In the genomic region with DNA sequence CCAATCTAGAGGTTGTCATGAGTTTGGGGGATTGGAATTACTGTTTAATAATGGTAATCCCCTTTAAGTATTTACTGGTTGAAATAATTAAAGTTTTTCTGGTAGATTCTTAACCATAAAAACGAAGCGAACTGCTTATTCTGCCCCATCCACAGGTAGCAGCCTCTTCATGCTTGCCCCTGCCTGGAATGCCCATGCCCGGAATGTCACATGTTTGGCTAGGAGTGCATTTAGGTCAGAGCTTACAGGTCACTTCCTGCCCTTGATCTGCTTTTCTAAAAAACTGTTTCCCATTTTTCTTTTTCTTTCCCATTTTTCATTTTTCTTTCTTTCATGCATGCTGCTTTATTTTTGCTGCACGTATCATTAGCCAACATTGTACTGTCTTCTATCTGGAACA, we compare ENCODE assay signal across 1 cellular context.
TF ChIP-seq lines count a peak whose summit lies in the region.

No MANE protein-coding gene starts in this region.

TF ChIP-seq in GM23338, 12 proteins besides CTCF, POLR2A, EP300 and RAD21 (continued from another document):
- TF ChIP-seq, protein P1, sequence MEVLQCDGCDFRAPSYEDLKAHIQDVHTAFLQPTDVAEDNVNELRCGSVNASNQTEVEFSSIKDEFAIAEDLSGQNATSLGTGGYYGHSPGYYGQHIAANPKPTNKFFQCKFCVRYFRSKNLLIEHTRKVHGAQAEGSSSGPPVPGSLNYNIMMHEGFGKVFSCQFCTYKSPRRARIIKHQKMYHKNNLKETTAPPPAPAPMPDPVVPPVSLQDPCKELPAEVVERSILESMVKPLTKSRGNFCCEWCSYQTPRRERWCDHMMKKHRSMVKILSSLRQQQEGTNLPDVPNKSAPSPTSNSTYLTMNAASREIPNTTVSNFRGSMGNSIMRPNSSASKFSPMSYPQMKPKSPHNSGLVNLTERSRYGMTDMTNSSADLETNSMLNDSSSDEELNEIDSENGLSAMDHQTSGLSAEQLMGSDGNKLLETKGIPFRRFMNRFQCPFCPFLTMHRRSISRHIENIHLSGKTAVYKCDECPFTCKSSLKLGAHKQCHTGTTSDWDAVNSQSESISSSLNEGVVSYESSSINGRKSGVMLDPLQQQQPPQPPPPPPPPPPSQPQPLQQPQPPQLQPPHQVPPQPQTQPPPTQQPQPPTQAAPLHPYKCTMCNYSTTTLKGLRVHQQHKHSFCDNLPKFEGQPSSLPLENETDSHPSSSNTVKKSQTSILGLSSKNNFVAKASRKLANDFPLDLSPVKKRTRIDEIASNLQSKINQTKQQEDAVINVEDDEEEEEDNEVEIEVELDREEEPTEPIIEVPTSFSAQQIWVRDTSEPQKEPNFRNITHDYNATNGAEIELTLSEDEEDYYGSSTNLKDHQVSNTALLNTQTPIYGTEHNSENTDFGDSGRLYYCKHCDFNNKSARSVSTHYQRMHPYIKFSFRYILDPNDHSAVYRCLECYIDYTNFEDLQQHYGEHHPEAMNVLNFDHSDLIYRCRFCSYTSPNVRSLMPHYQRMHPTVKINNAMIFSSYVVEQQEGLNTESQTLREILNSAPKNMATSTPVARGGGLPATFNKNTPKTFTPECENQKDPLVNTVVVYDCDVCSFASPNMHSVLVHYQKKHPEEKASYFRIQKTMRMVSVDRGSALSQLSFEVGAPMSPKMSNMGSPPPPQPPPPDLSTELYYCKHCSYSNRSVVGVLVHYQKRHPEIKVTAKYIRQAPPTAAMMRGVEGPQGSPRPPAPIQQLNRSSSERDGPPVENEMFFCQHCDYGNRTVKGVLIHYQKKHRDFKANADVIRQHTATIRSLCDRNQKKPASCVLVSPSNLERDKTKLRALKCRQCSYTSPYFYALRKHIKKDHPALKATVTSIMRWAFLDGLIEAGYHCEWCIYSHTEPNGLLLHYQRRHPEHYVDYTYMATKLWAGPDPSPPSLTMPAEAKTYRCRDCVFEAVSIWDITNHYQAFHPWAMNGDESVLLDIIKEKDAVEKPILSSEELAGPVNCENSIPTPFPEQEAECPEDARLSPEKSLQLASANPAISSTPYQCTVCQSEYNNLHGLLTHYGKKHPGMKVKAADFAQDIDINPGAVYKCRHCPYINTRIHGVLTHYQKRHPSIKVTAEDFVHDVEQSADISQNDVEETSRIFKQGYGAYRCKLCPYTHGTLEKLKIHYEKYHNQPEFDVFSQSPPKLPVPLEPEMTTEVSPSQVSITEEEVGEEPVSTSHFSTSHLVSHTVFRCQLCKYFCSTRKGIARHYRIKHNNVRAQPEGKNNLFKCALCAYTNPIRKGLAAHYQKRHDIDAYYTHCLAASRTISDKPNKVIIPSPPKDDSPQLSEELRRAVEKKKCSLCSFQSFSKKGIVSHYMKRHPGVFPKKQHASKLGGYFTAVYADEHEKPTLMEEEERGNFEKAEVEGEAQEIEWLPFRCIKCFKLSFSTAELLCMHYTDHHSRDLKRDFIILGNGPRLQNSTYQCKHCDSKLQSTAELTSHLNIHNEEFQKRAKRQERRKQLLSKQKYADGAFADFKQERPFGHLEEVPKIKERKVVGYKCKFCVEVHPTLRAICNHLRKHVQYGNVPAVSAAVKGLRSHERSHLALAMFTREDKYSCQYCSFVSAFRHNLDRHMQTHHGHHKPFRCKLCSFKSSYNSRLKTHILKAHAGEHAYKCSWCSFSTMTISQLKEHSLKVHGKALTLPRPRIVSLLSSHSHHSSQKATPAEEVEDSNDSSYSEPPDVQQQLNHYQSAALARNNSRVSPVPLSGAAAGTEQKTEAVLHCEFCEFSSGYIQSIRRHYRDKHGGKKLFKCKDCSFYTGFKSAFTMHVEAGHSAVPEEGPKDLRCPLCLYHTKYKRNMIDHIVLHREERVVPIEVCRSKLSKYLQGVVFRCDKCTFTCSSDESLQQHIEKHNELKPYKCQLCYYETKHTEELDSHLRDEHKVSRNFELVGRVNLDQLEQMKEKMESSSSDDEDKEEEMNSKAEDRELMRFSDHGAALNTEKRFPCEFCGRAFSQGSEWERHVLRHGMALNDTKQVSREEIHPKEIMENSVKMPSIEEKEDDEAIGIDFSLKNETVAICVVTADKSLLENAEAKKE (CRISPR knock-in tag; IDR thresholded peaks at IDR 0.05) = no peak
- no peak for TF ChIP-seq CREB1 (CRISPR knock-in tag; IDR thresholded peaks at IDR 0.05; ENCODE audit: low read depth)
- no peak for TF ChIP-seq STAT1 (IDR thresholded peaks at IDR 0.05; ENCODE audit: unreplicated experiment)
- TF ChIP-seq EZH2phosphoT487 (IDR thresholded peaks at IDR 0.05; ENCODE audit: unreplicated experiment) = no peak
- TF ChIP-seq ZNF114 (CRISPR knock-in tag; IDR thresholded peaks at IDR 0.05) = no peak
- TF ChIP-seq NANOG (IDR thresholded peaks at IDR 0.05; ENCODE audit: borderline replicate concordance) = no peak
